18 cellular contexts compared by ENCODE assay signal in genomic region chr10:132667613-132668394, GRCh38.
DNase-seq lines count a peak whose midpoint lies in the region; ATAC-seq, FAIRE-seq and TF ChIP-seq lines count a peak whose summit lies in the region.
"Had no signal": no experiment of that assay in that cellular context is flagged by ENCODE, and none has a peak within 500 bp of the region (broad histone marks: within the 10 kb centered on the region; RNA-seq: fewer than 3 reads in every experiment).

No MANE protein-coding gene starts in this region.

- intact Hi-C loops in heart left ventricle (cut with DNase I): loop anchor here in 1 of 10 donors (10.0 kb wide), 1 partner anchor 467 kb away; no protein-coding TSS in a partner anchor

- H3K9me3 Mint-ChIP-seq in nephron progenitor cell: peaks cover 5% of the 10 kb centered on the region
- H3K9me3 Mint-ChIP-seq: activated CD8-positive, alpha-beta T cell treated with anti-CD3 and anti-CD28 coated beads for 36 hours; natural killer cell treated with Interleukin-12 subunit alpha and Interleukin-12 subunit beta and Interleukin-15 and Interleukin-18, amount 100 ng/mL, for 72 hours had no signal

- H3K4me3 ChIP-seq in heart left ventricle: no peak overlapping the region
- H3K4me3 ChIP-seq: smooth muscle cell, testis had no signal

- DNase-seq in ELR (ENCODE audit: low read depth) (peak; percentile 66), RCC 7860 (ENCODE audit: low spot score) (peak; percentile 80), fibroblast of peridontal ligament (ENCODE audit: extremely low read depth) (peak; percentile 60), retina (peak; percentile 82), heart left ventricle (no peak), nephron progenitor cell (no peak)
- DNase-seq: activated CD8-positive, alpha-beta T cell treated with anti-CD3 and anti-CD28 coated beads for 36 hours; activated gamma-delta T cell treated with Interleukin-2 at 50 U/mL for 16 hours; central memory CD4-positive, alpha-beta T cell; NCI-H345; T-helper 9 cell; testis had no signal

- no peaks in the 10 kb centered on the region for H3K9me3 ChIP-seq in heart left ventricle
- H3K9me3 ChIP-seq: testis had no signal

- no peaks in the 10 kb centered on the region for H3K27me3 ChIP-seq in heart left ventricle
- H3K27me3 ChIP-seq: testis had no signal

- H3K36me3 Mint-ChIP-seq in nephron progenitor cell (ENCODE audit: low read depth): peaks cover 15% of the 10 kb centered on the region
- H3K36me3 Mint-ChIP-seq: natural killer cell treated with Interleukin-12 subunit alpha and Interleukin-12 subunit beta and Interleukin-15 and Interleukin-18, amount 100 ng/mL, for 72 hours had no signal

- peak; percentile 92 for FAIRE-seq in RCC 7860 (lab: Jason Lieb, UNC)
- FAIRE-seq: frontal cortex had no signal

- H3K27me3 Mint-ChIP-seq in nephron progenitor cell (ENCODE audit: low read depth, poor library complexity): no peaks in the 10 kb centered on the region
- H3K27me3 Mint-ChIP-seq: activated CD8-positive, alpha-beta T cell treated with anti-CD3 and anti-CD28 coated beads for 36 hours; natural killer cell treated with Interleukin-12 subunit alpha and Interleukin-12 subunit beta and Interleukin-15 and Interleukin-18, amount 100 ng/mL, for 72 hours had no signal

- no peak for TF ChIP-seq POLR2A in heart left ventricle (IDR thresholded peaks at IDR 0.05)

- H3K4me3 Mint-ChIP-seq in nephron progenitor cell: no peak overlapping the region
- H3K4me3 Mint-ChIP-seq: activated CD8-positive, alpha-beta T cell treated with anti-CD3 and anti-CD28 coated beads for 36 hours; natural killer cell treated with Interleukin-12 subunit alpha and Interleukin-12 subunit beta and Interleukin-15 and Interleukin-18, amount 100 ng/mL, for 72 hours had no signal

- no peak overlapping the region for H3K27ac Mint-ChIP-seq in nephron progenitor cell
- H3K27ac Mint-ChIP-seq: activated CD8-positive, alpha-beta T cell treated with anti-CD3 and anti-CD28 coated beads for 36 hours; natural killer cell treated with Interleukin-12 subunit alpha and Interleukin-12 subunit beta and Interleukin-15 and Interleukin-18, amount 100 ng/mL, for 72 hours had no signal

- 94 to 95% (median 95%) methylated on average over 19 of the region's 19 CpGs for whole genome bisulfite sequencing in heart left ventricle, 4 donors

- H3K4me1 Mint-ChIP-seq in nephron progenitor cell: peaks cover 35% of the 10 kb centered on the region

- peaks cover 0 to 17% (median 0%) of the 10 kb centered on the region in 12 donors for H3K4me1 ChIP-seq in heart left ventricle
- H3K4me1 ChIP-seq: testis had no signal

- ATAC-seq in GM21825 (IDR thresholded peaks at IDR 0.05; ENCODE audit: unreplicated experiment) (no peak), heart left ventricle (no peak), HG03354 (IDR thresholded peaks at IDR 0.05; ENCODE audit: poor library complexity, severe bottlenecking, unreplicated experiment) (no peak)
- ATAC-seq: activated CD8-positive, alpha-beta T cell treated with anti-CD3 and anti-CD28 coated beads for 36 hours; natural killer cell treated with Interleukin-12 subunit alpha and Interleukin-12 subunit beta and Interleukin-15 and Interleukin-18, amount 100 ng/mL, for 72 hours had no signal

- H3K36me3 ChIP-seq in heart left ventricle: peaks cover 0 to 10% (median 0%) of the 10 kb centered on the region in 9 donors

- no peak for TF ChIP-seq CTCF in heart left ventricle (IDR thresholded peaks at IDR 0.05)
- no peak for TF ChIP-seq CTCF in nephron progenitor cell (IDR thresholded peaks at IDR 0.05)

- no peak overlapping the region for H3K27ac ChIP-seq in heart left ventricle
- H3K27ac ChIP-seq: HL-60, testis had no signal

Comparison
In these comparisons a context has a peak if more than half of its experiments do, and no peak if none do; other contexts are left out.
1. DNase-seq: peak in ELR (single experiment), RCC 7860 (single experiment), fibroblast of peridontal ligament (single experiment) and retina (single experiment); none in heart left ventricle (0 of 5) and nephron progenitor cell (single experiment).